In genomic region chr15:41207687-41208448, GRCh38 we compare ENCODE assay signal across 19 cellular contexts. TPM values are rescaled to one million over a fixed set of nuclear protein-coding genes. Genes with fewer than 3 reads are reported as not detected.
DNase-seq lines count a peak whose midpoint lies in the region; ATAC-seq and FAIRE-seq lines count a peak whose summit lies in the region.
"Had no signal": no experiment of that assay in that cellular context is flagged by ENCODE, and none has a peak within 500 bp of the region (broad histone marks: within the 10 kb centered on the region; RNA-seq: fewer than 3 reads in every experiment).

No MANE protein-coding gene starts in this region.

- H3K36me3 Mint-ChIP-seq in activated CD8-positive, alpha-beta memory T cell treated with anti-CD3 and anti-CD28 coated beads, Interleukin-2, amount 10 ng/mL, durations not matched to agents 7 days and 5 days: no peaks in the 10 kb centered on the region
- H3K36me3 Mint-ChIP-seq in activated naive CD8-positive, alpha-beta T cell treated with anti-CD3 and anti-CD28 coated beads, Interleukin-2, amount 50 U/mL, for 24 hours (ENCODE audit: low read depth): no peaks in the 10 kb centered on the region
- H3K36me3 Mint-ChIP-seq: IgD-negative memory B cell, immature natural killer cell had no signal

- no peaks in the 10 kb centered on the region for H3K36me3 ChIP-seq in SJSA1
- H3K36me3 ChIP-seq: gastrocnemius medialis had no signal

- peak; percentile 15 to 33 for DNase-seq in NOMO-1 (lab: John Stamatoyannopoulos, UW; ENCODE audit: unreplicated experiment in 2 of 2)
- DNase-seq in NOMO-1 treated with dmso at 0.1 percent for 144 hours (lab: John Stamatoyannopoulos, UW; ENCODE audit: unreplicated experiment): no peak
- peak; percentile 47 to 63 for DNase-seq in SJSA1 (ENCODE audit: low read depth in 1 of 2, low spot score in 2 of 2)
- DNase-seq in fibroblast of peridontal ligament (ENCODE audit: extremely low read depth): peak; percentile 74
- peak; percentile 28 for DNase-seq in urothelium cell line (ENCODE audit: low spot score)
- DNase-seq in HTR-8/SVneo (ENCODE audit: insufficient read length, low spot score): no peak
- DNase-seq in activated CD8-positive, alpha-beta memory T cell treated with anti-CD3 and anti-CD28 coated beads, Interleukin-2, amount 10 ng/mL, durations not matched to agents 7 days and 5 days: no peak
- no peak for DNase-seq in activated naive CD8-positive, alpha-beta T cell treated with anti-CD3 and anti-CD28 coated beads, Interleukin-2, amount 50 U/mL, for 24 hours
- DNase-seq: activated CD4-positive, alpha-beta T cell treated with anti-CD3 and anti-CD28 coated beads for 36 hours; activated T-cell treated with anti-CD3 and anti-CD28 coated beads, Interleukin-2, amount 50 U/mL, for 4 hours; dermis blood vessel endothelial cell; gastrocnemius medialis; immature natural killer cell; mucosa of descending colon; NCI-H1694; NCI-H82; posterior cingulate gyrus had no signal

- ATAC-seq in activated CD8-positive, alpha-beta memory T cell treated with anti-CD3 and anti-CD28 coated beads, Interleukin-2, amount 10 ng/mL, durations not matched to agents 7 days and 5 days: no peak
- no peak for ATAC-seq in activated naive CD8-positive, alpha-beta T cell treated with anti-CD3 and anti-CD28 coated beads, Interleukin-2, amount 50 U/mL, for 24 hours
- ATAC-seq: activated CD4-positive, alpha-beta T cell treated with anti-CD3 and anti-CD28 coated beads for 36 hours; activated T-cell treated with anti-CD3 and anti-CD28 coated beads, Interleukin-2, amount 50 U/mL, for 4 hours; gastrocnemius medialis; mucosa of descending colon had no signal

- no peak overlapping the region for H3K27ac ChIP-seq in SJSA1
- H3K27ac ChIP-seq: gastrocnemius medialis had no signal

- no peak overlapping the region for H3K4me3 Mint-ChIP-seq in activated CD8-positive, alpha-beta memory T cell treated with anti-CD3 and anti-CD28 coated beads, Interleukin-2, amount 10 ng/mL, durations not matched to agents 7 days and 5 days
- no peak overlapping the region for H3K4me3 Mint-ChIP-seq in activated naive CD8-positive, alpha-beta T cell treated with anti-CD3 and anti-CD28 coated beads, Interleukin-2, amount 50 U/mL, for 24 hours
- H3K4me3 Mint-ChIP-seq: activated CD4-positive, alpha-beta T cell treated with anti-CD3 and anti-CD28 coated beads for 36 hours; activated T-cell treated with anti-CD3 and anti-CD28 coated beads, Interleukin-2, amount 50 U/mL, for 4 hours; IgD-negative memory B cell; immature natural killer cell had no signal

- H3K9me3 Mint-ChIP-seq in activated CD8-positive, alpha-beta memory T cell treated with anti-CD3 and anti-CD28 coated beads, Interleukin-2, amount 10 ng/mL, durations not matched to agents 7 days and 5 days (ENCODE audit: low read depth): no peaks in the 10 kb centered on the region
- no peaks in the 10 kb centered on the region for H3K9me3 Mint-ChIP-seq in activated naive CD8-positive, alpha-beta T cell treated with anti-CD3 and anti-CD28 coated beads, Interleukin-2, amount 50 U/mL, for 24 hours
- H3K9me3 Mint-ChIP-seq: activated T-cell treated with anti-CD3 and anti-CD28 coated beads, Interleukin-2, amount 50 U/mL, for 4 hours; IgD-negative memory B cell; immature natural killer cell had no signal

- H3K9me3 ChIP-seq in SJSA1 (replicated peaks): no peaks in the 10 kb centered on the region
- H3K9me3 ChIP-seq: gastrocnemius medialis, mucosa of descending colon had no signal

- H3K4me1 Mint-ChIP-seq in activated CD8-positive, alpha-beta memory T cell treated with anti-CD3 and anti-CD28 coated beads, Interleukin-2, amount 10 ng/mL, durations not matched to agents 7 days and 5 days: no peaks in the 10 kb centered on the region
- no peaks in the 10 kb centered on the region for H3K4me1 Mint-ChIP-seq in activated naive CD8-positive, alpha-beta T cell treated with anti-CD3 and anti-CD28 coated beads, Interleukin-2, amount 50 U/mL, for 24 hours
- H3K4me1 Mint-ChIP-seq: activated CD4-positive, alpha-beta T cell treated with anti-CD3 and anti-CD28 coated beads for 36 hours; IgD-negative memory B cell; immature natural killer cell had no signal

- peaks cover 27% of the 10 kb centered on the region for H3K27me3 Mint-ChIP-seq in activated CD8-positive, alpha-beta memory T cell treated with anti-CD3 and anti-CD28 coated beads, Interleukin-2, amount 10 ng/mL, durations not matched to agents 7 days and 5 days
- peaks cover 5% of the 10 kb centered on the region for H3K27me3 Mint-ChIP-seq in activated naive CD8-positive, alpha-beta T cell treated with anti-CD3 and anti-CD28 coated beads, Interleukin-2, amount 50 U/mL, for 24 hours

- H3K4me1 ChIP-seq in SJSA1 (replicated peaks): no peaks in the 10 kb centered on the region; the same call in 1 of the 2 replicates
- H3K4me1 ChIP-seq: gastrocnemius medialis had no signal

- CTCF ChIA-PET in activated CD8-positive, alpha-beta memory T cell treated with anti-CD3 and anti-CD28 coated beads, Interleukin-2, amount 10 ng/mL, durations not matched to agents 7 days and 5 days (lab: Charles Lee): interaction anchor here (0.7 to 1.7 kb wide), 2 partner anchors 22 to 111 kb away, joined by 3 to 4 read pairs; no protein-coding TSS in a partner anchor

- no peak overlapping the region for H3K27ac Mint-ChIP-seq in activated CD8-positive, alpha-beta memory T cell treated with anti-CD3 and anti-CD28 coated beads, Interleukin-2, amount 10 ng/mL, durations not matched to agents 7 days and 5 days
- no peak overlapping the region for H3K27ac Mint-ChIP-seq in activated naive CD8-positive, alpha-beta T cell treated with anti-CD3 and anti-CD28 coated beads, Interleukin-2, amount 50 U/mL, for 24 hours
- H3K27ac Mint-ChIP-seq: activated CD4-positive, alpha-beta T cell treated with anti-CD3 and anti-CD28 coated beads for 36 hours; IgD-negative memory B cell; immature natural killer cell had no signal

- peak; percentile 20 for FAIRE-seq in urothelium cell line (lab: Jason Lieb, UNC)
- FAIRE-seq in HTR-8/SVneo (lab: Jason Lieb, UNC): no peak
- FAIRE-seq: A204.1 had no signal

- H3K27me3 ChIP-seq in SJSA1 (replicated peaks): peaks cover 2% of the 10 kb centered on the region; the same call in 1 of the 2 replicates

- H3K4me3 ChIP-seq in SJSA1: no peak overlapping the region
- H3K4me3 ChIP-seq: gastrocnemius medialis, mucosa of descending colon had no signal

RNA-seq across cellular contexts. Expression of gene EXD1, which starts 22.7 kb away (rescaled TPM):
- total RNA-seq in SJSA1 (2014; rRNA removed; shearing (Covaris generic)): not detected in 2 replicates
- total RNA-seq in activated CD8-positive, alpha-beta memory T cell treated with anti-CD3 and anti-CD28 coated beads, Interleukin-2, amount 10 ng/mL, durations not matched to agents 7 days and 5 days: not detected
- total RNA-seq: activated CD4-positive, alpha-beta T cell treated with anti-CD3 and anti-CD28 coated beads for 36 hours; activated T-cell treated with anti-CD3 and anti-CD28 coated beads, Interleukin-2, amount 50 U/mL, for 4 hours; dermis blood vessel endothelial cell; gastrocnemius medialis; mucosa of descending colon had no signal

RNA-seq across cellular contexts. Expression of gene CHP1, which starts 23.2 kb away (rescaled TPM):
- total RNA-seq in SJSA1 (2014; rRNA removed; shearing (Covaris generic)): 46.1 and 71.8 TPM in 2 replicates
- 10 to 100 TPM; 47.5 to 54.1 TPM for total RNA-seq in activated CD8-positive, alpha-beta memory T cell treated with anti-CD3 and anti-CD28 coated beads, Interleukin-2, amount 10 ng/mL, durations not matched to agents 7 days and 5 days

Comparison
In these comparisons a context has a peak if more than half of its experiments do, and no peak if none do; other contexts are left out.
1. DNase-seq: peak in NOMO-1 (2 of 2), SJSA1 (2 of 2), fibroblast of peridontal ligament (single experiment) and urothelium cell line (single experiment); none in NOMO-1 treated with dmso at 0.1 percent for 144 hours (single experiment), HTR-8/SVneo (single experiment), activated CD8-positive, alpha-beta memory T cell treated with anti-CD3 and anti-CD28 coated beads, Interleukin-2, amount 10 ng/mL, durations not matched to agents 7 days and 5 days (single experiment) and activated naive CD8-positive, alpha-beta T cell treated with anti-CD3 and anti-CD28 coated beads, Interleukin-2, amount 50 U/mL, for 24 hours (single experiment).